In genomic region chr3:61912158-61912557, GRCh38 we compare ENCODE assay signal across 1 cellular context.
TF ChIP-seq lines count a peak whose summit lies in the region.

No MANE protein-coding gene starts in this region.

TF ChIP-seq in GM23338, 12 proteins besides CTCF, POLR2A, EP300 and RAD21 (continued from another document):
- TF ChIP-seq ZNF462 (CRISPR knock-in tag; IDR thresholded peaks at IDR 0.05) (no peak), CREB1 (CRISPR knock-in tag; IDR thresholded peaks at IDR 0.05; ENCODE audit: low read depth) (no peak), EZH2phosphoT487 (IDR thresholded peaks at IDR 0.05; ENCODE audit: unreplicated experiment) (no peak), ETS1 (IDR thresholded peaks at IDR 0.05) (no peak), POLR2AphosphoS5 (IDR thresholded peaks at IDR 0.05; ENCODE audit: low read depth) (no peak), NANOG (IDR thresholded peaks at IDR 0.05; ENCODE audit: borderline replicate concordance) (no peak), ZNF114 (CRISPR knock-in tag; IDR thresholded peaks at IDR 0.05) (no peak), JUNB (IDR thresholded peaks at IDR 0.05; ENCODE audit: unreplicated experiment) (no peak), EZH2 (IDR thresholded peaks at IDR 0.05; ENCODE audit: low read depth, unreplicated experiment) (no peak), ZNF331 (CRISPR knock-in tag; IDR thresholded peaks at IDR 0.05; ENCODE audit: low read depth) (no peak), STAT1 (IDR thresholded peaks at IDR 0.05; ENCODE audit: unreplicated experiment) (no peak)
